Comparison of ENCODE assay signal across 1 cellular context in genomic region chr15:66780172-66780972, GRCh38.
TF ChIP-seq lines count a peak whose summit lies in the region.

No MANE protein-coding gene starts in this region.

TF ChIP-seq in GM23338, 12 proteins besides CTCF, POLR2A, EP300 and RAD21:
- no peak for TF ChIP-seq POLR2AphosphoS5 (IDR thresholded peaks at IDR 0.05; ENCODE audit: low read depth)
- no peak for TF ChIP-seq STAT1 (IDR thresholded peaks at IDR 0.05; ENCODE audit: unreplicated experiment)
- TF ChIP-seq CREB1 (CRISPR knock-in tag; IDR thresholded peaks at IDR 0.05; ENCODE audit: low read depth): no peak
- no peak for TF ChIP-seq ZNF114 (CRISPR knock-in tag; IDR thresholded peaks at IDR 0.05)
- no peak for TF ChIP-seq EZH2phosphoT487 (IDR thresholded peaks at IDR 0.05; ENCODE audit: unreplicated experiment)
- no peak for TF ChIP-seq JUNB (IDR thresholded peaks at IDR 0.05; ENCODE audit: unreplicated experiment)
- no peak for TF ChIP-seq EZH2 (IDR thresholded peaks at IDR 0.05; ENCODE audit: low read depth, unreplicated experiment)
- no peak for TF ChIP-seq REST (IDR thresholded peaks at IDR 0.05; ENCODE audit: unreplicated experiment)
- TF ChIP-seq ZNF462 (CRISPR knock-in tag; IDR thresholded peaks at IDR 0.05): no peak
